ENCODE assay signal across 11 cellular contexts in the genomic region with DNA sequence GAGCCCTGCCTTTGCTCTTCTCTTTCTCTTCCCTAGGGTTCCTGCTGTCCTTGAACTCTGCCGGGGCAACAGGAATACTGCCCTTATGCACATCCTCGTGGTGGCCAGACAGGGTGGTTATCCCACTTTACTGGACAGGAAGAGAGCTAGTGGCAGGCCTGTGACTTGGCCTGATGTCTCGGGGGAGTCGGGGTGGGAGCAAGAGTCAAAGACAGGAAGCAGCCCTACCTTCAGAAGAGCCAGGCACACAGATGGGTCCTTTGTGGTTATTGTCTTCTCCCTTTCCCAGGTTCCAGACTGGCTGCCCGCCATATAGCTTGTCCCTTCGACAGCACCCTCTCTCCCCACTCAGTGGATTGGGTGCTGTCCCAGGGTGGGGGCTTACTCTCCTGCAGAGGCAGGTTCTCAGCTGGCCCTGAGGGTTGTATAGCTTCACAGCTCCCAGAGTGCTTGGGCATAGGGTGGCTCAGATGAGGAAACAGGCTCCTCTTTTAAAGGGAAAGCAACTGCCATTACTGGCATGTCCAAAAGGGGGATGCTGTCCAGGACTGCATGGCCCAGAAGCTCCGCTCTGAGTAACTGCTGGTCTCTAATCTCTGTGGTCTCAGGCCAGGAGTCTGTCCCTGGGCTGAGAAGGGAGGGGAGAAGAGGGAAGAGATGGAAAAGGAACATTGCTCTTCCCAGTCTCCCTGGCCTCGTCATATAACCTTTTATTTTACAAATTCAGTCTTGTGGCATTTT. TPM values are rescaled to one million over a fixed set of nuclear protein-coding genes. Genes with fewer than 3 reads are reported as not detected.
DNase-seq lines count a peak whose midpoint lies in the region; ATAC-seq, FAIRE-seq and TF ChIP-seq lines count a peak whose summit lies in the region.
"Had no signal": no experiment of that assay in that cellular context is flagged by ENCODE, and none has a peak within 500 bp of the region (broad histone marks: within the 10 kb centered on the region; RNA-seq: fewer than 3 reads in every experiment).

No MANE protein-coding gene starts in this region.

- POLR2A ChIA-PET in IMR-90 (lab: Charles Lee; ENCODE audit: unreplicated experiment) (no interaction called here), A673 (lab: Charles Lee; ENCODE audit: low non-redundant PET) (no interaction called here)
- POLR2A ChIA-PET in activated CD8-positive, alpha-beta T cell treated with anti-CD3 and anti-CD28 coated beads for 36 hours (lab: Charles Lee), result interaction anchor here (1.0 to 17.5 kb wide), 5 partner anchors 9 to 27 kb away, joined by 3 to 361 read pairs (median 4); partner anchors contain the start of gene PLCG1

- no peak overlapping the region for H3K9ac ChIP-seq in IMR-90 (ENCODE audit: low read depth, low read length)

- H3K9me3 ChIP-seq in IMR-90 (ENCODE audit: control insufficient read depth, insufficient read depth, low read length) (no peaks in the 10 kb centered on the region), small intestine (ENCODE audit: control insufficient read depth, low read depth) (no peaks in the 10 kb centered on the region), A673 (ENCODE audit: low read depth, low read length, poor library complexity, severe bottlenecking) (no peaks in the 10 kb centered on the region)
- H3K9me3 ChIP-seq: adrenal gland had no signal

- H3K18ac ChIP-seq in IMR-90 (ENCODE audit: low read depth, low read length), result no peak overlapping the region

- H3K27ac ChIP-seq in IMR-90 (ENCODE audit: insufficient read depth, low read length) (no peak overlapping the region), small intestine (ENCODE audit: low read depth in 1 of 2, low read length in 1 of 2) (peak overlapping the region; percentile 25 to 52), A673 (ENCODE audit: low read depth, low read length, poor library complexity, severe bottlenecking) (no peak overlapping the region)

- H4K8ac ChIP-seq in IMR-90 (ENCODE audit: low read depth in 2 of 2, low read length in 2 of 2), result no peak overlapping the region

- H3K14ac ChIP-seq in IMR-90 (replicated peaks; ENCODE audit: low read depth, low read length), result no peak overlapping the region

- dilution Hi-C loops in IMR-90 (cut with HindIII; ENCODE audit: low sequenced_read_pairs, unreplicated experiment), result no loop called here

- TF ChIP-seq RAD21 in IMR-90 (IDR thresholded peaks at IDR 0.05; ENCODE audit: low read length), result no peak

- no peak for FAIRE-seq in small intestine (lab: Jason Lieb, UNC)
- FAIRE-seq: endometrium, GM12892 had no signal

- no peak for TF ChIP-seq POLR2A in IMR-90 (IDR thresholded peaks at IDR 0.05; ENCODE audit: low read depth, low read length)

- CTCF ChIA-PET in IMR-90 (lab: Yijun Ruan, JAX) (no interaction called here), A673 (lab: Charles Lee) (no interaction called here)
- CTCF ChIA-PET in activated CD8-positive, alpha-beta T cell treated with anti-CD3 and anti-CD28 coated beads for 36 hours (lab: Charles Lee), result interaction anchor here (5.2 to 7.8 kb wide), 2 partner anchors 14 to 18 kb away, joined by 36 to 209 read pairs; partner anchors contain the start of gene PLCG1

- no peak overlapping the region for H4K91ac ChIP-seq in IMR-90 (ENCODE audit: insufficient read depth, low read depth, low read length)

- in situ Hi-C loops in IMR-90 (cut with MboI; ENCODE audit: low sequenced_read_pairs), result loop anchor here (25.0 kb wide), 1 partner anchor 458 kb away; the partner anchor contains the start of gene CHD6

- H3K56ac ChIP-seq in IMR-90 (ENCODE audit: extremely low read depth, insufficient read depth, low read length), result no peak overlapping the region

- H3K9me1 ChIP-seq in IMR-90 (ENCODE audit: insufficient read depth, low read length), result peaks cover 72% of the 10 kb centered on the region

- H3K4me1 ChIP-seq in IMR-90 (ENCODE audit: control insufficient read depth, insufficient read depth, low read length) (peaks cover 8% of the 10 kb centered on the region), small intestine (ENCODE audit: control insufficient read depth in 2 of 2, insufficient read depth in 1 of 2, low read depth in 1 of 2, low read length in 1 of 2) (peaks cover 8 to 25% of the 10 kb centered on the region in 2 donors), A673 (ENCODE audit: insufficient read depth, low read length, poor library complexity, severe bottlenecking) (peaks cover 2% of the 10 kb centered on the region)

- no peak for DNase-seq in IMR-90
- DNase-seq in activated CD8-positive, alpha-beta T cell treated with anti-CD3 and anti-CD28 coated beads for 36 hours, result no peak
- peak; percentile 46 for DNase-seq in left ventricle myocardium superior
- DNase-seq in small intestine, result no peak
- DNase-seq in COLO829 (ENCODE audit: low spot score), result no peak
- DNase-seq in A673 (ENCODE audit: low spot score), result no peak
- DNase-seq in hepatic stellate cell (ENCODE audit: low spot score), result no peak

- no peak overlapping the region for H3K4me2 ChIP-seq in IMR-90 (ENCODE audit: low read depth, low read length)
- H3K4me2 ChIP-seq: smooth muscle cell had no signal

- H2AK9ac ChIP-seq in IMR-90 (replicated peaks; ENCODE audit: low read depth, low read length, poor library complexity), result no peak overlapping the region

- H3K27me3 ChIP-seq in IMR-90 (ENCODE audit: control insufficient read depth, insufficient read depth, low read length), result no peaks in the 10 kb centered on the region
- H3K27me3 ChIP-seq in small intestine (ENCODE audit: control insufficient read depth in 2 of 2, insufficient read depth in 2 of 2, low read length in 2 of 2), result no peaks in the 10 kb centered on the region
- no peaks in the 10 kb centered on the region for H3K27me3 ChIP-seq in A673 (replicated peaks; ENCODE audit: insufficient read depth, low read depth, low read length, poor library complexity)
- H3K27me3 ChIP-seq: adrenal gland had no signal

- intact Hi-C loops in IMR-90 (cut with micrococcal nuclease) (no loop called here), left ventricle myocardium superior (cut with micrococcal nuclease) (no loop called here), A673 (cut with micrococcal nuclease; ENCODE audit: unreplicated experiment) (no loop called here)
- intact Hi-C loops in activated CD8-positive, alpha-beta T cell treated with anti-CD3 and anti-CD28 coated beads for 36 hours (cut with micrococcal nuclease), result no loop called here

- H2AK5ac ChIP-seq in IMR-90 (ENCODE audit: low read depth, low read length), result no peak overlapping the region

- H2AFZ ChIP-seq in IMR-90 (replicated peaks; ENCODE audit: low read length, poor library complexity), result no peak overlapping the region

- BruUV-seq in IMR-90 (replicated peaks; lab: Mats Ljungman, UMichigan) (no TSS peak), A673 (replicated peaks; lab: Mats Ljungman, UMichigan) (no TSS peak)

- H2BK15ac ChIP-seq in IMR-90 (ENCODE audit: low read depth, low read length), result no peak overlapping the region

- peaks cover 61 to 100% of the 10 kb centered on the region in 2 experiments for H3K79me1 ChIP-seq in IMR-90 (ENCODE audit: low read depth in 1 of 2, low read length in 2 of 2)

- no peak overlapping the region for H2BK5ac ChIP-seq in IMR-90 (ENCODE audit: low read depth, low read length, poor library complexity, severe bottlenecking)

- WGBS in IMR-90 (ENCODE audit: extremely low coverage in 2 of 2, insufficient read length in 1 of 2), 2 experiments, result no CpG with 5 or more reads among the region's 8 CpGs
- WGBS in small intestine, 3 donors, result 70 to 80% (median 80%) methylated on average over 8 of the region's 8 CpGs

- H3K4me1 Mint-ChIP-seq in activated CD8-positive, alpha-beta T cell treated with anti-CD3 and anti-CD28 coated beads for 36 hours (ENCODE audit: low read depth), result peaks cover 95% of the 10 kb centered on the region

- H3K4me3 Mint-ChIP-seq in activated CD8-positive, alpha-beta T cell treated with anti-CD3 and anti-CD28 coated beads for 36 hours, result peak overlapping the region; percentile 37

- no peak overlapping the region for H3K23ac ChIP-seq in IMR-90 (ENCODE audit: low read depth, low read length)

- 0 out of 2 replicates have a peak overlapping the region, but pooled peaks have one; percentile 22 for H3K4ac ChIP-seq in IMR-90 (ENCODE audit: low read depth, low read length)

- H3K4me3 ChIP-seq in IMR-90 (ENCODE audit: insufficient read depth, low read depth, low read length) (no peak overlapping the region), small intestine (ENCODE audit: low read depth in 1 of 2, low read length in 2 of 2) (no peak overlapping the region), A673 (ENCODE audit: low read depth, low read length, poor library complexity, severe bottlenecking) (no peak overlapping the region)
- H3K4me3 ChIP-seq: adrenal gland, smooth muscle cell had no signal

- no peak overlapping the region for H2BK20ac ChIP-seq in IMR-90 (ENCODE audit: low read depth, low read length)

- no peaks in the 10 kb centered on the region for H3K27me3 Mint-ChIP-seq in activated CD8-positive, alpha-beta T cell treated with anti-CD3 and anti-CD28 coated beads for 36 hours

- peak overlapping the region; percentile 98 for H3K27ac Mint-ChIP-seq in activated CD8-positive, alpha-beta T cell treated with anti-CD3 and anti-CD28 coated beads for 36 hours

- ATAC-seq in IMR-90 (ENCODE audit: low read depth) (no peak; the same call in 1 of the 2 replicates), left ventricle myocardium superior (peak; percentile 76)
- ATAC-seq in activated CD8-positive, alpha-beta T cell treated with anti-CD3 and anti-CD28 coated beads for 36 hours, result no peak

- no peaks in the 10 kb centered on the region for H3K9me3 Mint-ChIP-seq in activated CD8-positive, alpha-beta T cell treated with anti-CD3 and anti-CD28 coated beads for 36 hours

- H4K5ac ChIP-seq in IMR-90 (ENCODE audit: low read depth, low read length), result no peak overlapping the region

- peaks cover 69% of the 10 kb centered on the region for H3K36me3 Mint-ChIP-seq in activated CD8-positive, alpha-beta T cell treated with anti-CD3 and anti-CD28 coated beads for 36 hours (ENCODE audit: low read depth)

- H4K20me1 ChIP-seq in IMR-90 (ENCODE audit: insufficient read depth, low read length), result peaks cover 100% of the 10 kb centered on the region

- TF ChIP-seq CTCF in IMR-90 (conservative IDR thresholded peaks at IDR 0.05; ENCODE audit: low read depth, low read length) (no peak), A673 (conservative IDR thresholded peaks at IDR 0.05; ENCODE audit: low read depth, low read length) (no peak)
- no peak for TF ChIP-seq CTCF in activated CD8-positive, alpha-beta T cell treated with anti-CD3 and anti-CD28 coated beads for 36 hours (IDR thresholded peaks at IDR 0.05)

- H3K36me3 ChIP-seq in IMR-90 (ENCODE audit: control insufficient read depth, insufficient read depth, low read length) (peaks cover 2% of the 10 kb centered on the region), small intestine (ENCODE audit: control insufficient read depth in 2 of 2, insufficient read depth in 2 of 2, low read length in 2 of 2) (peaks cover 0 to 2% of the 10 kb centered on the region in 2 donors), A673 (ENCODE audit: insufficient read depth, low read length, poor library complexity, severe bottlenecking) (peaks cover 2% of the 10 kb centered on the region)

- no peak overlapping the region for H2BK120ac ChIP-seq in IMR-90 (ENCODE audit: low read depth, low read length)

RNA-seq across cellular contexts. Expression of gene PLCG1, which starts 17.3 kb away (rescaled TPM):
- 54.7 and 59.1 TPM in 2 replicates for total RNA-seq in IMR-90 (2012; rRNA removed)
- polyA plus RNA-seq in IMR-90 (2012; rRNA removed), result 69.1 and 74.2 TPM in 2 replicates
- 22.5 and 32.9 TPM in 2 replicates for polyA plus RNA-seq in IMR-90 (2012; cell fraction: cytosol; rRNA removed)
- 442 and 448 TPM in 2 replicates for polyA plus RNA-seq in IMR-90 (2012; cell fraction: nucleus; rRNA removed; ENCODE audit: low replicate concordance)
- 100 to 1,000 TPM; 259 to 260 TPM for total RNA-seq in activated CD8-positive, alpha-beta T cell treated with anti-CD3 and anti-CD28 coated beads for 36 hours
- 56.5 TPM for total RNA-seq in left ventricle myocardium superior
- 10 to 100 TPM; 27.6 to 67.3 (median 35.0) TPM for polyA plus RNA-seq in small intestine
- total RNA-seq in A673 (2021), result 146 and 174 TPM in 2 replicates

Comparison
In these comparisons a context has a peak if more than half of its experiments do, and no peak if none do; other contexts are left out.
1. H3K27ac ChIP-seq: peak in small intestine (2 of 2); none in IMR-90 (single experiment) and A673 (single experiment).